Comparison of ENCODE assay signal across 36 cellular contexts in genomic region chr11:1107316-1108245, GRCh38. TPM values are rescaled to one million over a fixed set of nuclear protein-coding genes. Genes with fewer than 3 reads are reported as not detected.
"Had no signal": no experiment of that assay in that cellular context is flagged by ENCODE, and none has a peak within 500 bp of the region (broad histone marks: within the 10 kb centered on the region; RNA-seq: fewer than 3 reads in every experiment).

No MANE protein-coding gene starts in this region.

- ATAC-seq: activated CD4-positive, CD25-positive, alpha-beta regulatory T cell treated with anti-CD3 and anti-CD28 coated beads, Interleukin-2, amount 50 U/mL, for 24 hours; activated CD8-positive, alpha-beta T cell treated with anti-CD3 and anti-CD28 coated beads for 36 hours; activated T-cell treated with anti-CD3 and anti-CD28 coated beads, Interleukin-2, amount 50 U/mL, for 4 hours; activated T-helper 17 cell treated with anti-CD3 and anti-CD28 coated beads, Interleukin-2, amount 50 U/mL, for 72 hours; gastroesophageal sphincter; T-helper 17 cell had no signal

- H3K9me3 Mint-ChIP-seq: activated B cell treated with CpG ODN at 0.5 μM for 24 hours; activated CD8-positive, alpha-beta T cell treated with anti-CD3 and anti-CD28 coated beads for 36 hours; activated T-cell treated with anti-CD3 and anti-CD28 coated beads, Interleukin-2, amount 50 U/mL, for 4 hours; activated T-helper 17 cell treated with anti-CD3 and anti-CD28 coated beads, Interleukin-2, amount 50 U/mL, for 72 hours; T-helper 2 cell treated with Interferon-gamma antibody and Interleukin-4, amounts not matched to agents 5 μg/mL and 100 μg/mL, for 36 hours had no signal

- H3K4me1 ChIP-seq: colonic mucosa, esophagus squamous epithelium, gastroesophageal sphincter had no signal

- DNase-seq: activated B cell treated with CpG ODN at 0.5 μM for 24 hours; activated CD4-positive, alpha-beta T cell treated with anti-CD3 and anti-CD28 coated beads for 48 hours; activated CD4-positive, alpha-beta T cell treated with anti-CD3 and anti-CD28 coated beads, Interleukin-2, amount 50 U/mL, for 1 hour; activated CD4-positive, alpha-beta T cell treated with anti-CD3 and anti-CD28 coated beads, Interleukin-2, amount 50 U/mL, for 48 hours; activated CD8-positive, alpha-beta memory T cell treated with anti-CD3 and anti-CD28 coated beads for 24 hours; activated CD8-positive, alpha-beta T cell treated with anti-CD3 and anti-CD28 coated beads for 36 hours; activated effector memory CD4-positive, alpha-beta T cell treated with Interleukin-2 at 50 U/mL for 16 hours; activated gamma-delta T cell treated with Interleukin-2 at 50 U/mL for 16 hours; activated naive CD4-positive, alpha-beta T cell treated with anti-CD3 and anti-CD28 coated beads, Interleukin-2, amount 50 U/mL, for 16 hours; activated naive CD4-positive, alpha-beta T cell treated with Interleukin-2 at 50 U/mL for 16 hours; activated T-cell treated with anti-CD3 and anti-CD28 coated beads, Interleukin-2, amount 50 U/mL, for 4 hours; amniotic stem cell; anterior cingulate cortex; brain microvascular endothelial cell; caudate nucleus; colonic mucosa; effector CD8-positive, alpha-beta T cell; esophagus squamous epithelium; foreskin melanocyte; T-helper 1 cell; T-helper 17 cell; T1000; WERI-Rb-1 had no signal

- H3K36me3 ChIP-seq: brain microvascular endothelial cell, colonic mucosa, esophagus squamous epithelium, gastroesophageal sphincter, WERI-Rb-1 had no signal

- H3K27me3 ChIP-seq: brain microvascular endothelial cell, colonic mucosa had no signal

- H3K27me3 Mint-ChIP-seq: activated B cell treated with CpG ODN at 0.5 μM for 24 hours; activated CD8-positive, alpha-beta T cell treated with anti-CD3 and anti-CD28 coated beads for 36 hours; activated naive CD8-positive, alpha-beta T cell; activated T-helper 17 cell treated with anti-CD3 and anti-CD28 coated beads, Interleukin-2, amount 50 U/mL, for 72 hours; T-helper 17 cell had no signal

- H3K27ac Mint-ChIP-seq: activated B cell treated with CpG ODN at 0.5 μM for 24 hours; activated CD8-positive, alpha-beta T cell treated with anti-CD3 and anti-CD28 coated beads for 36 hours; activated naive CD8-positive, alpha-beta T cell; activated T-helper 17 cell treated with anti-CD3 and anti-CD28 coated beads, Interleukin-2, amount 50 U/mL, for 72 hours; T-helper 17 cell; T-helper 2 cell treated with Interferon-gamma antibody and Interleukin-4, amounts not matched to agents 5 μg/mL and 100 μg/mL, for 36 hours had no signal

- H3K27ac ChIP-seq: brain microvascular endothelial cell, colonic mucosa, epithelial cell of prostate, esophagus squamous epithelium, gastroesophageal sphincter, WERI-Rb-1 had no signal

- H3K4me3 ChIP-seq: colonic mucosa, esophagus squamous epithelium, gastroesophageal sphincter had no signal

- H3K4me3 Mint-ChIP-seq: activated B cell treated with CpG ODN at 0.5 μM for 24 hours; activated CD8-positive, alpha-beta T cell treated with anti-CD3 and anti-CD28 coated beads for 36 hours; activated naive CD8-positive, alpha-beta T cell; activated T-cell treated with anti-CD3 and anti-CD28 coated beads, Interleukin-2, amount 50 U/mL, for 4 hours; activated T-helper 17 cell treated with anti-CD3 and anti-CD28 coated beads, Interleukin-2, amount 50 U/mL, for 72 hours; T-helper 17 cell; T-helper 2 cell treated with Interferon-gamma antibody and Interleukin-4, amounts not matched to agents 5 μg/mL and 100 μg/mL, for 36 hours had no signal

- H3K9me3 ChIP-seq: colonic mucosa, esophagus squamous epithelium, gastroesophageal sphincter had no signal

- H3K4me1 Mint-ChIP-seq: activated B cell treated with CpG ODN at 0.5 μM for 24 hours; activated T-helper 17 cell treated with anti-CD3 and anti-CD28 coated beads, Interleukin-2, amount 50 U/mL, for 72 hours; T-helper 17 cell had no signal

- H3K36me3 Mint-ChIP-seq: activated naive CD8-positive, alpha-beta T cell had no signal

RNA-seq across cellular contexts. Expression of gene MUC2, which starts 32.9 kb away (rescaled TPM):
- total RNA-seq: activated B cell treated with CpG ODN at 0.5 μM for 24 hours; activated CD8-positive, alpha-beta T cell treated with anti-CD3 and anti-CD28 coated beads for 36 hours; activated T-helper 17 cell treated with anti-CD3 and anti-CD28 coated beads, Interleukin-2, amount 50 U/mL, for 72 hours; astrocyte; bronchial epithelial cell; dermis microvascular lymphatic vessel endothelial cell; endothelial cell of umbilical vein; fibroblast of lung; fibroblast of villous mesenchyme; glomerular endothelial cell; T-helper 17 cell had no signal
- polyA plus RNA-seq: endothelial cell of umbilical vein, fibroblast of lung had no signal

RNA-seq across cellular contexts. Expression of gene MUC5AC, which starts 50.2 kb away (rescaled TPM):
- total RNA-seq: activated B cell treated with CpG ODN at 0.5 μM for 24 hours; activated CD8-positive, alpha-beta T cell treated with anti-CD3 and anti-CD28 coated beads for 36 hours; activated T-helper 17 cell treated with anti-CD3 and anti-CD28 coated beads, Interleukin-2, amount 50 U/mL, for 72 hours; astrocyte; dermis microvascular lymphatic vessel endothelial cell; endothelial cell of umbilical vein; fibroblast of lung; fibroblast of villous mesenchyme; glomerular endothelial cell; T-helper 17 cell had no signal
- polyA plus RNA-seq: endothelial cell of umbilical vein, fibroblast of lung had no signal
